ENCODE assay signal across 8 cellular contexts in genomic region chr17:34981538-34982241, GRCh38. TPM values are rescaled to one million over a fixed set of nuclear protein-coding genes. Genes with fewer than 3 reads are reported as not detected.
A peak's percentile ranks its signal among the peaks of the same experiment; 100 is the strongest.
DNase-seq lines count a peak whose midpoint lies in the region; ATAC-seq, FAIRE-seq and TF ChIP-seq lines count a peak whose summit lies in the region.

No MANE protein-coding gene starts in this region.

- POLR2A ChIA-PET in CD4-positive, alpha-beta T cell (lab: Charles Lee) = interaction anchor here (0.5 to 4.8 kb wide), 18 partner anchors 9 to 607 kb away, joined by 3 to 37 read pairs (median 4); partner anchors contain the start of genes CCT6B, NLE1, RFFL and SLFN11

- dilution Hi-C loops in keratinocyte (cut with MboI; ENCODE audit: extremely low pct_ligation_motif_present, low sequenced_read_pairs) = no loop called here

- intact Hi-C loops in CD4-positive, alpha-beta T cell (cut with DNase I, micrococcal nuclease) = loop anchor here (5.0 to 10.0 kb wide), 3 partner anchors 106 to 831 kb away; no protein-coding TSS in a partner anchor

- no peaks in the 10 kb centered on the region for H3K9me3 ChIP-seq in CD4-positive, alpha-beta T cell (ENCODE audit: control insufficient read depth, low read length)
- no peaks in the 10 kb centered on the region for H3K9me3 ChIP-seq in HUES48 (ENCODE audit: control insufficient read depth, insufficient read depth, low read length)
- no peaks in the 10 kb centered on the region for H3K9me3 ChIP-seq in keratinocyte (ENCODE audit: control insufficient read depth, low read depth, low read length)

- H3K9me3 Mint-ChIP-seq in CD4-positive, alpha-beta T cell = no peaks in the 10 kb centered on the region
- H3K9me3 Mint-ChIP-seq in activated naive CD4-positive, alpha-beta T cell treated with anti-CD3 and anti-CD28 coated beads, Interleukin-2, amount 50 U/mL, for 72 hours = no peaks in the 10 kb centered on the region

- no peaks in the 10 kb centered on the region for H3K9me1 ChIP-seq in keratinocyte (ENCODE audit: control insufficient read depth, extremely low read depth, insufficient read depth, low read length)

- peaks cover 62% of the 10 kb centered on the region for H3K4me1 Mint-ChIP-seq in CD4-positive, alpha-beta T cell (ENCODE audit: low read depth)

- peaks cover 51% of the 10 kb centered on the region for H3K36me3 Mint-ChIP-seq in CD4-positive, alpha-beta T cell (ENCODE audit: low read depth)
- H3K36me3 Mint-ChIP-seq in activated naive CD4-positive, alpha-beta T cell treated with anti-CD3 and anti-CD28 coated beads, Interleukin-2, amount 50 U/mL, for 72 hours = peaks cover 17 to 22% of the 10 kb centered on the region in 2 donors

- DNase-seq in CD4-positive, alpha-beta T cell = no peak
- no peak for DNase-seq in activated naive CD4-positive, alpha-beta T cell treated with anti-CD3 and anti-CD28 coated beads, Interleukin-2, amount 50 U/mL, for 72 hours (ENCODE audit: low spot score in 2 of 2)
- DNase-seq in keratinocyte (ENCODE audit: low read depth, low spot score) = no peak
- no peak for DNase-seq in CD1c-positive myeloid dendritic cell (ENCODE audit: extremely low spot score)
- DNase-seq in DMS53 (lab: John Stamatoyannopoulos, UW) = no peak

- peak overlapping the region; percentile 94 for H3K4me3 Mint-ChIP-seq in CD4-positive, alpha-beta T cell

- peak overlapping the region; percentile 88 for H3K27ac Mint-ChIP-seq in CD4-positive, alpha-beta T cell
- peak overlapping the region; percentile 89 to 91 for H3K27ac Mint-ChIP-seq in activated naive CD4-positive, alpha-beta T cell treated with anti-CD3 and anti-CD28 coated beads, Interleukin-2, amount 50 U/mL, for 72 hours

- peak overlapping the region; percentile 98 for H3K9ac ChIP-seq in HUES48 (ENCODE audit: low read depth, low read length)
- peak overlapping the region; percentile 98 for H3K9ac ChIP-seq in keratinocyte (ENCODE audit: control insufficient read depth, extremely low read depth, insufficient read depth, low read length)

- H3K27me3 Mint-ChIP-seq in CD4-positive, alpha-beta T cell = no peaks in the 10 kb centered on the region

- no peak for ATAC-seq in CD4-positive, alpha-beta T cell (ENCODE audit: poor library complexity)
- ATAC-seq in activated naive CD4-positive, alpha-beta T cell treated with anti-CD3 and anti-CD28 coated beads, Interleukin-2, amount 50 U/mL, for 72 hours = no peak
- ATAC-seq in GM18870 (IDR thresholded peaks at IDR 0.05; ENCODE audit: unreplicated experiment) = no peak

- peaks cover 44% of the 10 kb centered on the region for H3K36me3 ChIP-seq in HUES48 (ENCODE audit: control insufficient read depth, insufficient read depth, low read length)
- peaks cover 2 to 3% of the 10 kb centered on the region in 2 experiments for H3K36me3 ChIP-seq in keratinocyte (ENCODE audit: control insufficient read depth in 2 of 2, extremely low read depth in 1 of 2, insufficient read depth in 2 of 2, low read length in 2 of 2)

- peak overlapping the region; percentile 71 for H2AFZ ChIP-seq in keratinocyte (ENCODE audit: control insufficient read depth, low read length)

- peaks cover 12% of the 10 kb centered on the region for H3K79me2 ChIP-seq in keratinocyte (ENCODE audit: control insufficient read depth, insufficient read depth, low read length)

- H3K4me1 ChIP-seq in HUES48 (ENCODE audit: control insufficient read depth, insufficient read depth, low read length) (peaks cover 15% of the 10 kb centered on the region; the same call in 1 of the 2 replicates), keratinocyte (ENCODE audit: control insufficient read depth, extremely low read depth, insufficient read depth, low read length) (peaks cover 18% of the 10 kb centered on the region)

- peak overlapping the region; percentile 92 for H3K27ac ChIP-seq in CD4-positive, alpha-beta T cell (ENCODE audit: low read depth, low read length)
- peak overlapping the region; percentile 96 for H3K27ac ChIP-seq in HUES48 (ENCODE audit: low read depth, low read length)
- peak overlapping the region; percentile 93 for H3K27ac ChIP-seq in keratinocyte (ENCODE audit: control insufficient read depth, insufficient read depth, low read length)
- H3K27ac ChIP-seq in temporal lobe (ENCODE audit: low read depth, low read length) = peak overlapping the region; percentile 70

- H3K27me3 ChIP-seq in CD4-positive, alpha-beta T cell (ENCODE audit: control insufficient read depth, insufficient read depth, low read length) = no peaks in the 10 kb centered on the region
- no peaks in the 10 kb centered on the region for H3K27me3 ChIP-seq in HUES48 (ENCODE audit: control insufficient read depth, insufficient read depth, low read length)
- no peaks in the 10 kb centered on the region for H3K27me3 ChIP-seq in keratinocyte (ENCODE audit: control insufficient read depth, extremely low read depth, insufficient read depth, low read length)

- TF ChIP-seq CTCF in CD4-positive, alpha-beta T cell (IDR thresholded peaks at IDR 0.05) = no peak
- TF ChIP-seq CTCF in keratinocyte (optimal IDR thresholded peaks at IDR 0.05 in 1 of 3, IDR thresholded peaks at IDR 0.05 in 1 of 3, conservative IDR thresholded peaks at IDR 0.05 in 1 of 3; ENCODE audit: extremely low read depth in 1 of 3, insufficient read depth in 2 of 3, low read length in 3 of 3) = no peak

- peak overlapping the region; percentile 100 for H3K4me2 ChIP-seq in keratinocyte (ENCODE audit: control insufficient read depth, extremely low read depth, insufficient read depth, low read depth, low read length)

- peak overlapping the region; percentile 74 for H3K4me3 ChIP-seq in HUES48 (ENCODE audit: low read depth, low read length)
- peak overlapping the region; percentile 82 to 92 (median 86) for H3K4me3 ChIP-seq in keratinocyte (ENCODE audit: control insufficient read depth in 2 of 3, extremely low read depth in 1 of 3, insufficient read depth in 2 of 3, low read depth in 1 of 3, low read length in 3 of 3)

- CTCF ChIA-PET in CD4-positive, alpha-beta T cell (lab: Charles Lee) = interaction anchor here (1.3 to 2.3 kb wide), 12 partner anchors 13 to 344 kb away, joined by 3 to 13 read pairs (median 5); partner anchors contain the start of genes CCT6B, RAD51D, RFFL and ZNF830

- FAIRE-seq in keratinocyte (lab: Jason Lieb, UNC) = peak; percentile 13

- no peaks in the 10 kb centered on the region for H4K20me1 ChIP-seq in keratinocyte (ENCODE audit: control insufficient read depth, extremely low read depth, insufficient read depth, low read length)

RNA-seq across cellular contexts. Expression of gene LIG3, which starts 1.4 kb away (rescaled TPM):
- 10 to 100 TPM; 44.6 to 49.1 TPM for total RNA-seq in CD4-positive, alpha-beta T cell
- 100 to 1,000 TPM in 1 of 2 donors, 10 to 100 TPM in 1; 42.6 to 116 TPM for total RNA-seq in activated naive CD4-positive, alpha-beta T cell treated with anti-CD3 and anti-CD28 coated beads, Interleukin-2, amount 50 U/mL, for 72 hours
- 18.0 to 29.3 TPM (median 24.5 TPM) in 3 replicates for polyA plus RNA-seq in keratinocyte
- 20.5 TPM for polyA plus RNA-seq in keratinocyte (2011; ENCODE audit: low read depth)
- 17.3 and 24.7 TPM in 2 replicates for polyA plus RNA-seq in keratinocyte (2011; cell fraction: cytosol; rRNA removed)
- polyA plus RNA-seq in keratinocyte (2011; cell fraction: nucleus; rRNA removed) = 36.9 and 44.6 TPM in 2 replicates
- polyA plus RNA-seq in keratinocyte (2012; ENCODE audit: low replicate concordance) = 11.8 and 14.0 TPM in 2 replicates
- 25.6 to 50.6 TPM (median 48.2 TPM) in 3 replicates for polyA minus RNA-seq in keratinocyte
- 18.0 TPM for polyA minus RNA-seq in keratinocyte (2011; cell fraction: cytosol; rRNA and poly(A)+ RNA removed)
- 40.8 and 47.0 TPM in 2 replicates for polyA minus RNA-seq in keratinocyte (2011; cell fraction: nucleus; rRNA and poly(A)+ RNA removed)
- total RNA-seq in temporal lobe = 30.5 TPM

RNA-seq across cellular contexts. Expression of gene ZNF830, which starts 20.4 kb away (rescaled TPM):
- 10 to 100 TPM; 34.4 to 39.0 TPM for total RNA-seq in CD4-positive, alpha-beta T cell
- 10 to 100 TPM; 22.7 to 24.8 TPM for total RNA-seq in activated naive CD4-positive, alpha-beta T cell treated with anti-CD3 and anti-CD28 coated beads, Interleukin-2, amount 50 U/mL, for 72 hours
- polyA plus RNA-seq in keratinocyte = 5.5 to 10.3 TPM (median 7.5 TPM) in 3 replicates
- 10.9 TPM for polyA plus RNA-seq in keratinocyte (2011; ENCODE audit: low read depth)
- 4.4 and 4.9 TPM in 2 replicates for polyA plus RNA-seq in keratinocyte (2011; cell fraction: cytosol; rRNA removed)
- polyA plus RNA-seq in keratinocyte (2011; cell fraction: nucleus; rRNA removed) = 10.3 and 17.7 TPM in 2 replicates
- 6.5 and 10.3 TPM in 2 replicates for polyA plus RNA-seq in keratinocyte (2012; ENCODE audit: low replicate concordance)
- polyA minus RNA-seq in keratinocyte = 1.1 to 2.8 TPM (median 2.3 TPM) in 3 replicates
- 3.5 TPM for polyA minus RNA-seq in keratinocyte (2011; cell fraction: cytosol; rRNA and poly(A)+ RNA removed)
- 2.5 and 4.3 TPM in 2 replicates for polyA minus RNA-seq in keratinocyte (2011; cell fraction: nucleus; rRNA and poly(A)+ RNA removed)
- 17.2 TPM for total RNA-seq in temporal lobe

RNA-seq across cellular contexts. Expression of gene CCT6B, which starts 20.4 kb away (rescaled TPM):
- total RNA-seq in CD4-positive, alpha-beta T cell = 1 to 10 TPM; 4.6 to 4.9 TPM
- total RNA-seq in activated naive CD4-positive, alpha-beta T cell treated with anti-CD3 and anti-CD28 coated beads, Interleukin-2, amount 50 U/mL, for 72 hours = 1 to 10 TPM in 1 of 2 donors, under 1 TPM in 1; 0.48 to 1.5 TPM
- 0.65 to 1.4 TPM (median 1.1 TPM) in 3 replicates for polyA plus RNA-seq in keratinocyte
- polyA plus RNA-seq in keratinocyte (2011; ENCODE audit: low read depth) = 1.5 TPM
- 0.90 and 0.96 TPM in 2 replicates for polyA plus RNA-seq in keratinocyte (2011; cell fraction: cytosol; rRNA removed)
- polyA plus RNA-seq in keratinocyte (2011; cell fraction: nucleus; rRNA removed) = 1.3 and 1.4 TPM in 2 replicates
- 0.71 and 0.89 TPM in 2 replicates for polyA plus RNA-seq in keratinocyte (2012; ENCODE audit: low replicate concordance)
- 0.46 to 1.4 TPM in 2 of 3 replicates, not detected in the other for polyA minus RNA-seq in keratinocyte
- polyA minus RNA-seq in keratinocyte (2011; cell fraction: cytosol; rRNA and poly(A)+ RNA removed) = not detected
- polyA minus RNA-seq in keratinocyte (2011; cell fraction: nucleus; rRNA and poly(A)+ RNA removed) = 0.47 and 0.95 TPM in 2 replicates
- total RNA-seq in temporal lobe = 1.7 TPM
